ENCODE assay signal across 8 cellular contexts in genomic region chr4:101597204-101597603, GRCh38.
DNase-seq lines count a peak whose midpoint lies in the region; ATAC-seq and TF ChIP-seq lines count a peak whose summit lies in the region.

No MANE protein-coding gene starts in this region.

- H3K4me3 ChIP-seq in GM23248: no peak overlapping the region

- H2AFZ ChIP-seq in GM23248: no peak overlapping the region

- no peak overlapping the region for H3K27ac Mint-ChIP-seq in activated naive CD4-positive, alpha-beta T cell treated with anti-CD3 and anti-CD28 coated beads, Interleukin-2, amount 10 ng/mL, durations not matched to agents 7 days and 5 days
- H3K27ac Mint-ChIP-seq in stimulated activated naive CD8-positive, alpha-beta T cell treated with anti-CD3 and anti-CD28 coated beads, Interleukin-15, amount 100 ng/mL, for 72 hours: no peak overlapping the region
- no peak overlapping the region for H3K27ac Mint-ChIP-seq in osteocyte (ENCODE audit: unreplicated experiment)

- CTCF ChIA-PET in activated naive CD4-positive, alpha-beta T cell treated with anti-CD3 and anti-CD28 coated beads, Interleukin-2, amount 10 ng/mL, durations not matched to agents 7 days and 5 days (lab: Charles Lee): interaction anchor here (0.6 to 3.4 kb wide), 6 partner anchors 12 to 427 kb away, joined by 3 to 18 read pairs (median 3); no protein-coding TSS in a partner anchor

- no peak overlapping the region for H3K4me3 Mint-ChIP-seq in activated naive CD4-positive, alpha-beta T cell treated with anti-CD3 and anti-CD28 coated beads, Interleukin-2, amount 10 ng/mL, durations not matched to agents 7 days and 5 days
- no peak overlapping the region for H3K4me3 Mint-ChIP-seq in stimulated activated naive CD8-positive, alpha-beta T cell treated with anti-CD3 and anti-CD28 coated beads, Interleukin-15, amount 100 ng/mL, for 72 hours
- no peak overlapping the region for H3K4me3 Mint-ChIP-seq in osteocyte (ENCODE audit: unreplicated experiment)

- no peaks in the 10 kb centered on the region for H3K27me3 ChIP-seq in GM23248 (replicated peaks; ENCODE audit: insufficient read depth)

- H3K36me3 ChIP-seq in GM23248 (ENCODE audit: low read depth): no peaks in the 10 kb centered on the region

- H3K9me3 Mint-ChIP-seq in activated naive CD4-positive, alpha-beta T cell treated with anti-CD3 and anti-CD28 coated beads, Interleukin-2, amount 10 ng/mL, durations not matched to agents 7 days and 5 days: no peaks in the 10 kb centered on the region
- H3K9me3 Mint-ChIP-seq in stimulated activated naive CD8-positive, alpha-beta T cell treated with anti-CD3 and anti-CD28 coated beads, Interleukin-15, amount 100 ng/mL, for 72 hours: no peaks in the 10 kb centered on the region
- H3K9me3 Mint-ChIP-seq in osteocyte (ENCODE audit: unreplicated experiment): peaks cover 6% of the 10 kb centered on the region

- H3K79me2 ChIP-seq in GM23248 (ENCODE audit: insufficient read depth): no peaks in the 10 kb centered on the region

- in situ Hi-C loops in GM23248 (cut with MboI): no loop called here

- H3K9me3 ChIP-seq in GM23248 (ENCODE audit: low read depth): no peaks in the 10 kb centered on the region

- H3K36me3 Mint-ChIP-seq in activated naive CD4-positive, alpha-beta T cell treated with anti-CD3 and anti-CD28 coated beads, Interleukin-2, amount 10 ng/mL, durations not matched to agents 7 days and 5 days: no peaks in the 10 kb centered on the region
- no peaks in the 10 kb centered on the region for H3K36me3 Mint-ChIP-seq in osteocyte (ENCODE audit: unreplicated experiment)

- WGBS in GM23248 (ENCODE audit: low coverage in 1 of 2, low lambda C conversion rate in 2 of 2, missing lambda C conversion rate in 2 of 2), 2 experiments: 64 to 71% methylated on average over 2 of the region's 2 CpGs

- H3K9me2 ChIP-seq in GM23248 (ENCODE audit: insufficient read depth): no peaks in the 10 kb centered on the region

- H3K27me3 Mint-ChIP-seq in activated naive CD4-positive, alpha-beta T cell treated with anti-CD3 and anti-CD28 coated beads, Interleukin-2, amount 10 ng/mL, durations not matched to agents 7 days and 5 days: no peaks in the 10 kb centered on the region
- no peaks in the 10 kb centered on the region for H3K27me3 Mint-ChIP-seq in stimulated activated naive CD8-positive, alpha-beta T cell treated with anti-CD3 and anti-CD28 coated beads, Interleukin-15, amount 100 ng/mL, for 72 hours
- H3K27me3 Mint-ChIP-seq in osteocyte (ENCODE audit: unreplicated experiment): peaks cover 5% of the 10 kb centered on the region

- ATAC-seq in HG03378 (IDR thresholded peaks at IDR 0.05; ENCODE audit: unreplicated experiment): peak; percentile 27
- peak; percentile 40 for ATAC-seq in stimulated activated naive CD8-positive, alpha-beta T cell treated with anti-CD3 and anti-CD28 coated beads, Interleukin-15, amount 100 ng/mL, for 72 hours

- no peaks in the 10 kb centered on the region for H3K4me1 Mint-ChIP-seq in activated naive CD4-positive, alpha-beta T cell treated with anti-CD3 and anti-CD28 coated beads, Interleukin-2, amount 10 ng/mL, durations not matched to agents 7 days and 5 days
- H3K4me1 Mint-ChIP-seq in stimulated activated naive CD8-positive, alpha-beta T cell treated with anti-CD3 and anti-CD28 coated beads, Interleukin-15, amount 100 ng/mL, for 72 hours: no peaks in the 10 kb centered on the region
- H3K4me1 Mint-ChIP-seq in osteocyte (ENCODE audit: unreplicated experiment): no peaks in the 10 kb centered on the region

- no peak overlapping the region for H3K27ac ChIP-seq in GM23248

- TF ChIP-seq CTCF in osteocyte (IDR thresholded peaks at IDR 0.05): no peak

- H4K20me1 ChIP-seq in GM23248 (ENCODE audit: insufficient read depth): no peaks in the 10 kb centered on the region

- H3F3A ChIP-seq in GM23248 (ENCODE audit: insufficient read depth): 0 out of 2 replicates have a peak, but pooled peaks cover 12% of the 10 kb centered on the region

- no peak overlapping the region for H3K4me2 ChIP-seq in GM23248 (ENCODE audit: unreplicated experiment)

- H3K9ac ChIP-seq in GM23248: no peak overlapping the region

- H3K4me1 ChIP-seq in GM23248 (ENCODE audit: insufficient read depth): peaks cover 10% of the 10 kb centered on the region; the same call in 1 of the 2 replicates

- peak; percentile 22 for DNase-seq in stimulated activated CD4-positive, alpha-beta T cell treated with anti-CD3 and anti-CD28 coated beads, Interleukin-15, amount 100 ng/mL, for 24 hours
- no peak for DNase-seq in stimulated activated CD4-positive, alpha-beta T cell treated with anti-CD3 and anti-CD28 coated beads, Interleukin-12 subunit alpha, Interleukin-12 subunit beta, amount 100 ng/mL, for 4 hours
- DNase-seq in activated naive CD4-positive, alpha-beta T cell treated with anti-CD3 and anti-CD28 coated beads, Interleukin-2, amount 10 ng/mL, durations not matched to agents 7 days and 5 days: peak; percentile 52
- DNase-seq in stimulated activated naive CD8-positive, alpha-beta T cell treated with anti-CD3 and anti-CD28 coated beads, Interleukin-15, amount 100 ng/mL, for 72 hours: no peak
- DNase-seq in GM23248: no peak
- no peak for DNase-seq in osteocyte (ENCODE audit: extremely low spot score, unreplicated experiment)
- DNase-seq in NCI-H82 treated with DMSO at 0.1 percent for 48 hours (lab: John Stamatoyannopoulos, UW; ENCODE audit: unreplicated experiment): no peak

Comparison
In these comparisons a context has a peak if more than half of its experiments do, and no peak if none do; other contexts are left out.
1. DNase-seq: peak in stimulated activated CD4-positive, alpha-beta T cell treated with anti-CD3 and anti-CD28 coated beads, Interleukin-15, amount 100 ng/mL, for 24 hours (single experiment) and activated naive CD4-positive, alpha-beta T cell treated with anti-CD3 and anti-CD28 coated beads, Interleukin-2, amount 10 ng/mL, durations not matched to agents 7 days and 5 days (single experiment); none in stimulated activated CD4-positive, alpha-beta T cell treated with anti-CD3 and anti-CD28 coated beads, Interleukin-12 subunit alpha, Interleukin-12 subunit beta, amount 100 ng/mL, for 4 hours (single experiment), stimulated activated naive CD8-positive, alpha-beta T cell treated with anti-CD3 and anti-CD28 coated beads, Interleukin-15, amount 100 ng/mL, for 72 hours (0 of 2), GM23248 (single experiment), osteocyte (single experiment) and NCI-H82 treated with DMSO at 0.1 percent for 48 hours (single experiment).